Comparison of ENCODE assay signal across 20 cellular contexts in genomic region chrX:72041166-72041565, GRCh38.
DNase-seq lines count a peak whose midpoint lies in the region; ATAC-seq, FAIRE-seq and TF ChIP-seq lines count a peak whose summit lies in the region.
"Had no signal": no experiment of that assay in that cellular context is flagged by ENCODE, and none has a peak within 500 bp of the region (broad histone marks: within the 10 kb centered on the region; RNA-seq: fewer than 3 reads in every experiment).

No MANE protein-coding gene starts in this region.

- peak; percentile 77 for FAIRE-seq in endothelial cell of umbilical vein (lab: Jason Lieb, UNC)
- FAIRE-seq: endometrium had no signal

- H4K20me1 ChIP-seq in endothelial cell of umbilical vein (replicated peaks; ENCODE audit: control insufficient read depth, extremely low read depth, insufficient read depth, low read length) = no peaks in the 10 kb centered on the region

- no peaks in the 10 kb centered on the region for H3K9me1 ChIP-seq in endothelial cell of umbilical vein (replicated peaks; ENCODE audit: control insufficient read depth, extremely low read depth, insufficient read depth, low read length)

- H3K4me1 ChIP-seq in endothelial cell of umbilical vein (ENCODE audit: control insufficient read depth, extremely low read depth, insufficient read depth, low read length) = peaks cover 10% of the 10 kb centered on the region
- peaks cover 8 to 25% of the 10 kb centered on the region in 2 donors for H3K4me1 ChIP-seq in muscle layer of duodenum (ENCODE audit: control insufficient read depth in 1 of 2, insufficient read depth in 2 of 2, low read length in 2 of 2)
- peaks cover 0 to 4% of the 10 kb centered on the region in 2 donors for H3K4me1 ChIP-seq in uterus

- POLR2A ChIA-PET in endothelial cell of umbilical vein (lab: Charles Lee) (no interaction called here), GM10248 (lab: Yijun Ruan, JAX) (no interaction called here)

- ATAC-seq in SK-N-SH treated with all-trans-retinoic acid at 6 μM for 48 hours = peak; percentile 55
- ATAC-seq: stimulated activated naive CD8-positive, alpha-beta T cell treated with anti-CD3 and anti-CD28 coated beads, Interleukin-15, amount 100 ng/mL, for 72 hours had no signal

- no peak for TF ChIP-seq CTCF in endothelial cell of umbilical vein (IDR thresholded peaks at IDR 0.05; ENCODE audit: extremely low read depth in 1 of 2, insufficient read depth in 1 of 2, low read depth in 1 of 2, low read length in 2 of 2)
- TF ChIP-seq CTCF in uterus (IDR thresholded peaks at IDR 0.05) = no peak
- TF ChIP-seq CTCF in GM13977 (IDR thresholded peaks at IDR 0.05; ENCODE audit: extremely low read depth, insufficient read depth, missing control alignments) = no peak
- TF ChIP-seq CTCF in GM10248 (IDR thresholded peaks at IDR 0.05; ENCODE audit: control extremely low read depth, extremely low read depth, low read depth, missing control alignments) = no peak

- no peak overlapping the region for H2AFZ ChIP-seq in endothelial cell of umbilical vein (ENCODE audit: low read depth, low read length)

- H3K79me2 ChIP-seq in endothelial cell of umbilical vein (ENCODE audit: control insufficient read depth, insufficient read depth, low read length) = no peaks in the 10 kb centered on the region

- H3K4me3 ChIP-seq in endothelial cell of umbilical vein (replicated peaks in 1 of 3; ENCODE audit: insufficient read depth in 1 of 3, low read depth in 1 of 3, low read length in 3 of 3) = no peak overlapping the region
- H3K4me3 ChIP-seq in muscle layer of duodenum (ENCODE audit: low read depth in 1 of 2, low read length in 2 of 2) = no peak overlapping the region
- H3K4me3 ChIP-seq in uterus = no peak overlapping the region

- intact Hi-C loops in endothelial cell of umbilical vein (cut with micrococcal nuclease) (no loop called here), uterus (cut with DNase I; ENCODE audit: low total_unique reads) (no loop called here)

- no peak overlapping the region for H3K4me2 ChIP-seq in endothelial cell of umbilical vein (ENCODE audit: insufficient read depth, low read length)
- H3K4me2 ChIP-seq: KMS-11 had no signal

- H3K36me3 ChIP-seq in endothelial cell of umbilical vein (ENCODE audit: control insufficient read depth in 2 of 2, extremely low read depth in 1 of 2, insufficient read depth in 2 of 2, low read length in 2 of 2) (no peaks in the 10 kb centered on the region), muscle layer of duodenum (ENCODE audit: control insufficient read depth in 1 of 2, insufficient read depth in 2 of 2, low read length in 2 of 2) (no peaks in the 10 kb centered on the region), uterus (no peaks in the 10 kb centered on the region)
- H3K36me3 ChIP-seq: brain microvascular endothelial cell had no signal

- BruUV-seq in endothelial cell of umbilical vein (replicated peaks; lab: Mats Ljungman, UMichigan) = no TSS peak

- no peak overlapping the region for H3K9ac ChIP-seq in endothelial cell of umbilical vein (replicated peaks; ENCODE audit: extremely low read depth, insufficient read depth, low read length)
- H3K9ac ChIP-seq: KMS-11 had no signal

- DNase-seq in endothelial cell of umbilical vein (ENCODE audit: low read depth, low spot score) = no peak
- no peak for DNase-seq in uterus
- no peak for DNase-seq in NCI-H524 treated with DMSO at 0.1 percent for 48 hours (lab: John Stamatoyannopoulos, UW)
- DNase-seq in GM13977 (ENCODE audit: low spot score) = no peak
- DNase-seq in GM10248 (ENCODE audit: extremely low spot score) = no peak
- DNase-seq: activated B cell treated with CpG ODN at 0.5 μM for 24 hours; activated CD4-positive, alpha-beta memory T cell treated with anti-CD3 and anti-CD28 coated beads, Interleukin-2, amount 10 ng/mL, durations not matched to agents 7 days and 5 days; activated effector memory CD4-positive, alpha-beta T cell treated with Interleukin-2 at 50 U/mL for 16 hours; brain microvascular endothelial cell; CD4-positive, alpha-beta memory T cell; GF-D8; immature natural killer cell; NCI-H2171; NCI-H526 treated with DMSO at 0.1 percent for 48 hours; retina; stimulated activated naive CD8-positive, alpha-beta T cell treated with anti-CD3 and anti-CD28 coated beads, Interleukin-15, amount 100 ng/mL, for 72 hours had no signal

- dilution Hi-C loops in endothelial cell of umbilical vein (cut with MboI; ENCODE audit: extremely low pct_ligation_motif_present, low sequenced_read_pairs) = no loop called here

- H3K27ac ChIP-seq in endothelial cell of umbilical vein (ENCODE audit: insufficient read depth, low read depth, low read length) (no peak overlapping the region), muscle layer of duodenum (ENCODE audit: low read length) (peak overlapping the region; percentile 51), uterus (peak overlapping the region; percentile 70 to 74)
- H3K27ac ChIP-seq: brain microvascular endothelial cell, KMS-11 had no signal

- in situ Hi-C loops in GM13977 (cut with MboI; ENCODE audit: low pct_unique_long_range_greater_than_20kb, low sequenced_read_pairs, unreplicated experiment) = no loop called here

- CTCF ChIA-PET in endothelial cell of umbilical vein (lab: Charles Lee) = interaction anchor here (1.4 to 3.5 kb wide), 2 partner anchors 10 to 19 kb away, joined by 4 to 12 read pairs; no protein-coding TSS in a partner anchor
- CTCF ChIA-PET in GM10248 (lab: Yijun Ruan, JAX) = interaction anchor here (2.0 to 2.1 kb wide), 2 partner anchors 11 to 20 kb away, joined by 8 to 9 read pairs; no protein-coding TSS in a partner anchor

- TF ChIP-seq POLR2A in endothelial cell of umbilical vein (IDR thresholded peaks at IDR 0.05; ENCODE audit: low read depth, low read length) (no peak), uterus (IDR thresholded peaks at IDR 0.05) (no peak)

- no peaks in the 10 kb centered on the region for H3K27me3 ChIP-seq in endothelial cell of umbilical vein (ENCODE audit: control insufficient read depth in 2 of 2, insufficient read depth in 2 of 2, low read length in 2 of 2)
- H3K27me3 ChIP-seq in muscle layer of duodenum (ENCODE audit: low read depth, low read length) = no peaks in the 10 kb centered on the region
- H3K27me3 ChIP-seq in uterus = no peaks in the 10 kb centered on the region
- H3K27me3 ChIP-seq: brain microvascular endothelial cell had no signal

- H3K9me3 ChIP-seq in endothelial cell of umbilical vein (replicated peaks; ENCODE audit: control insufficient read depth, insufficient read depth, low read length) (no peaks in the 10 kb centered on the region), muscle layer of duodenum (ENCODE audit: control insufficient read depth in 1 of 2, low read length in 2 of 2) (no peaks in the 10 kb centered on the region), uterus (no peaks in the 10 kb centered on the region)

TF ChIP-seq in SK-N-SH treated with all-trans-retinoic acid at 6 μM for 48 hours, 23 proteins besides CTCF, POLR2A, EP300 and RAD21 (continues in another document):
- no peak for TF ChIP-seq PPARA (CRISPR knock-in tag; IDR thresholded peaks at IDR 0.05; ENCODE audit: borderline replicate concordance)
- TF ChIP-seq PATZ1 (CRISPR knock-in tag; IDR thresholded peaks at IDR 0.05; ENCODE audit: borderline replicate concordance) = no peak
- no peak for TF ChIP-seq ZFP30 (CRISPR knock-in tag; IDR thresholded peaks at IDR 0.05)
- no peak for TF ChIP-seq GLIS3 (CRISPR knock-in tag; IDR thresholded peaks at IDR 0.05)
- TF ChIP-seq CSDC2 (CRISPR knock-in tag; IDR thresholded peaks at IDR 0.05) = no peak
- no peak for TF ChIP-seq SNAI2 (CRISPR knock-in tag; IDR thresholded peaks at IDR 0.05)
- TF ChIP-seq ZNF70 (CRISPR knock-in tag; IDR thresholded peaks at IDR 0.05) = no peak
- no peak for TF ChIP-seq ZFP3 (CRISPR knock-in tag; IDR thresholded peaks at IDR 0.05)
- no peak for TF ChIP-seq ZC3H10 (CRISPR knock-in tag; IDR thresholded peaks at IDR 0.05)

TF ChIP-seq in endothelial cell of umbilical vein, 7 proteins besides CTCF, POLR2A, EP300 and RAD21:
- no peak for TF ChIP-seq EZH2 (IDR thresholded peaks at IDR 0.05; ENCODE audit: borderline replicate concordance, low read depth, low read length, severe bottlenecking)
- TF ChIP-seq GATA2 (IDR thresholded peaks at IDR 0.05; ENCODE audit: insufficient read depth, insufficient read length, low read depth, low read length) = no peak
- TF ChIP-seq POLR2AphosphoS5 (IDR thresholded peaks at IDR 0.05; ENCODE audit: insufficient read depth, low read depth, low read length) = no peak
- TF ChIP-seq MAX (IDR thresholded peaks at IDR 0.05; ENCODE audit: insufficient read depth, insufficient read length) = no peak
- no peak for TF ChIP-seq MYC (IDR thresholded peaks at IDR 0.05; ENCODE audit: low read depth, low read length)
- no peak for TF ChIP-seq FOS (IDR thresholded peaks at IDR 0.05; ENCODE audit: borderline replicate concordance, insufficient read depth, low read length)
- TF ChIP-seq JUN (IDR thresholded peaks at IDR 0.05; ENCODE audit: borderline replicate concordance, insufficient read depth, insufficient read length, low read depth) = no peak
TF ChIP-seq in endothelial cell of umbilical vein: peak in this region for 0.
